ENCODE assay signal across 15 cellular contexts in the genomic region with DNA sequence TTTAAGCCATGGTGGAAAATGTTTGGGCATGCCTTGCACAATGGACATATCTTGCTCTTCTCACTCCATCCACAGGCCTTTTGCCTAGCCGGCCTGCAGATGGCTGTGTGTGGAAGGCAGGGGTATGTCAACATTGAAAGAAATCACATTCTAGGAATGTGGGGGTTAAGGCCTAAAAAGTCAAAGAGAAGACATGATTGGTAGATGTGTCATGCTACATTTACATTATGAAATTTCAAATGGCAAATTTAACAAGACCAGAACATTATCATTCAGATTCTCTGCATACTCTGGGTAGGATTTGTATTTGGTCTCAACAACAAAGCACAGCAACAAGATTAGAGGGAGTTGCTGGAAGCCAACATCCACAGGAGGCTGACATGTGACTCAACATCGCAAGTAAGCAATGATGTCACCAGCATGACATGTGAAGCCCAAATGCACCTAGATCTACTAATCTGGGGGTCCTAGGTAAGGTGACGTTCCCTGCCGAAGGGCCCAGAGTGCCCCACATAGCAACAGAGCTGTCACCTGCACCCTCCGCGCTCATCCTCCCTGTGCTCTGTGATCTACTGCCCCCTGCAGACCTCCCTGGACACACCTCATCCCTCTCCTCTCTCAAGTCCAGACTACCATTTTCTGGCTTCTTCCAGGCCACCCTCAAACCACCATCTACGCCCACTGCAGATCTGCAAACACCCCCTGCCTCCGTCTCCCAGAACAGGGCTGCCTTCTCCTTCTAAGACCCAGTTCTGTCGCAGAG. TPM values are rescaled to one million over a fixed set of nuclear protein-coding genes. Genes with fewer than 3 reads are reported as not detected.
DNase-seq lines count a peak whose midpoint lies in the region; ATAC-seq and TF ChIP-seq lines count a peak whose summit lies in the region.
"Had no signal": no experiment of that assay in that cellular context is flagged by ENCODE, and none has a peak within 500 bp of the region (broad histone marks: within the 10 kb centered on the region; RNA-seq: fewer than 3 reads in every experiment).

No MANE protein-coding gene starts in this region.

- in situ Hi-C loops in astrocyte of the cerebellum (cut with HindIII; ENCODE audit: low sequenced_read_pairs): no loop called here

- no peaks in the 10 kb centered on the region for H3F3A ChIP-seq in GM23338 (replicated peaks; ENCODE audit: low read depth)

- peaks cover 3% of the 10 kb centered on the region; the same call in 1 of the 2 replicates for H4K20me1 ChIP-seq in GM23338 (replicated peaks; ENCODE audit: insufficient read depth)

- H2AFZ ChIP-seq in GM23338: no peak overlapping the region

- CTCF ChIA-PET in BJ (lab: Yijun Ruan, JAX): interaction anchor here (0.9 to 1.0 kb wide), 2 partner anchors 78 to 103 kb away, joined by 3 to 4 read pairs; no protein-coding TSS in a partner anchor

- H3K4me1 Mint-ChIP-seq in GM23338 (peaks cover 17% of the 10 kb centered on the region), mesothelial cell of epicardium (no peaks in the 10 kb centered on the region)
- H3K4me1 Mint-ChIP-seq: central memory CD8-positive, alpha-beta T cell had no signal

- H3K4me3 Mint-ChIP-seq in GM23338 (no peak overlapping the region), mesothelial cell of epicardium (no peak overlapping the region)
- H3K4me3 Mint-ChIP-seq: activated T-cell treated with anti-CD3 and anti-CD28 coated beads, Interleukin-2, amount 50 U/mL, for 72 hours; central memory CD8-positive, alpha-beta T cell had no signal

- no peaks in the 10 kb centered on the region for H3K79me2 ChIP-seq in GM23338 (replicated peaks; ENCODE audit: insufficient read depth)

- no peaks in the 10 kb centered on the region for H3K27me3 Mint-ChIP-seq in GM23338 (ENCODE audit: insufficient read depth, low read depth, poor library complexity)
- H3K27me3 Mint-ChIP-seq in mesothelial cell of epicardium (ENCODE audit: low read depth): no peaks in the 10 kb centered on the region

- H3K27me3 ChIP-seq in BJ (ENCODE audit: control insufficient read depth, insufficient read depth, low read length) (no peaks in the 10 kb centered on the region), GM23338 (ENCODE audit: insufficient read depth) (no peaks in the 10 kb centered on the region)

- H3K36me3 ChIP-seq in BJ (ENCODE audit: control insufficient read depth, insufficient read depth, low read length) (no peaks in the 10 kb centered on the region), GM23338 (ENCODE audit: insufficient read depth) (no peaks in the 10 kb centered on the region)

- peak; percentile 62 for ATAC-seq in GM23338
- no peak for ATAC-seq in GM21825 (IDR thresholded peaks at IDR 0.05; ENCODE audit: unreplicated experiment)
- no peak for ATAC-seq in HG03159 (IDR thresholded peaks at IDR 0.05; ENCODE audit: unreplicated experiment)
- no peak for ATAC-seq in HG02884 (IDR thresholded peaks at IDR 0.05; ENCODE audit: unreplicated experiment)
- ATAC-seq: activated T-cell treated with anti-CD3 and anti-CD28 coated beads, Interleukin-2, amount 50 U/mL, for 72 hours had no signal

- H3K4me3 ChIP-seq in BJ (ENCODE audit: low read depth, low read length) (no peak overlapping the region), GM23338 (no peak overlapping the region), astrocyte of the cerebellum (ENCODE audit: low read depth, low read length) (no peak overlapping the region)

- H3K27ac Mint-ChIP-seq in GM23338 (no peak overlapping the region), mesothelial cell of epicardium (no peak overlapping the region)
- H3K27ac Mint-ChIP-seq: activated T-cell treated with anti-CD3 and anti-CD28 coated beads, Interleukin-2, amount 50 U/mL, for 72 hours had no signal

- DNase-seq in BJ (ENCODE audit: low read depth) (peak; percentile 17), GM23338 (ENCODE audit: low spot score) (peak; percentile 34), astrocyte of the cerebellum (ENCODE audit: low read depth) (peak; percentile 19), kidney tubule cell (ENCODE audit: low spot score) (peak; percentile 30), mesothelial cell of epicardium (ENCODE audit: low spot score in 2 of 2, unreplicated experiment in 2 of 2) (no peak)
- DNase-seq: activated CD4-positive, alpha-beta T cell treated with anti-CD3 and anti-CD28 coated beads for 1 hour; activated T-cell treated with anti-CD3 and anti-CD28 coated beads, Interleukin-2, amount 50 U/mL, for 72 hours; erythroblast; NCI-H774; stimulated activated CD8-positive, alpha-beta memory T cell treated with anti-CD3 and anti-CD28 coated beads, Interleukin-4, amount 100 ng/mL, for 48 hours had no signal

- H3K4me1 ChIP-seq in GM23338 (ENCODE audit: insufficient read depth): peaks cover 18% of the 10 kb centered on the region

- no peak overlapping the region for H3K4me2 ChIP-seq in GM23338

- POLR2A ChIA-PET in BJ (lab: Charles Lee): no interaction called here

- no peak for TF ChIP-seq CTCF in BJ (IDR thresholded peaks at IDR 0.05; ENCODE audit: insufficient read depth, low read depth, low read length)
- TF ChIP-seq CTCF in GM23338 (conservative IDR thresholded peaks at IDR 0.05; ENCODE audit: low read depth in 2 of 2): peak; percentile 45 to 69
- peak; percentile 13 for TF ChIP-seq CTCF in astrocyte of the cerebellum (IDR thresholded peaks at IDR 0.05; ENCODE audit: low read depth, low read length, missing control alignments)
- no peak for TF ChIP-seq CTCF in mesothelial cell of epicardium (IDR thresholded peaks at IDR 0.05; ENCODE audit: unreplicated experiment)

- no peaks in the 10 kb centered on the region; the same call in 1 of the 2 replicates for H3K9me2 ChIP-seq in GM23338 (ENCODE audit: insufficient read depth)

- peaks cover 2% of the 10 kb centered on the region; the same call in 1 of the 3 replicates for H3K36me3 Mint-ChIP-seq in GM23338 (ENCODE audit: low read depth)
- no peaks in the 10 kb centered on the region for H3K36me3 Mint-ChIP-seq in mesothelial cell of epicardium

- no peak overlapping the region for H3K27ac ChIP-seq in GM23338 (ENCODE audit: low read depth)

- H3K9me3 Mint-ChIP-seq in GM23338 (no peaks in the 10 kb centered on the region; the same call in 2 of the 3 replicates), mesothelial cell of epicardium (peaks cover 3% of the 10 kb centered on the region)
- H3K9me3 Mint-ChIP-seq: activated T-cell treated with anti-CD3 and anti-CD28 coated beads, Interleukin-2, amount 50 U/mL, for 72 hours had no signal

TF ChIP-seq in GM23338, 12 proteins besides CTCF, POLR2A, EP300 and RAD21:
- TF ChIP-seq JUNB (IDR thresholded peaks at IDR 0.05; ENCODE audit: unreplicated experiment) (no peak), CREB1 (CRISPR knock-in tag; IDR thresholded peaks at IDR 0.05; ENCODE audit: low read depth) (no peak), STAT1 (IDR thresholded peaks at IDR 0.05; ENCODE audit: unreplicated experiment) (no peak), ZNF331 (CRISPR knock-in tag; IDR thresholded peaks at IDR 0.05; ENCODE audit: low read depth) (no peak), EZH2 (IDR thresholded peaks at IDR 0.05; ENCODE audit: low read depth, unreplicated experiment) (no peak)
- TF ChIP-seq, protein P1, sequence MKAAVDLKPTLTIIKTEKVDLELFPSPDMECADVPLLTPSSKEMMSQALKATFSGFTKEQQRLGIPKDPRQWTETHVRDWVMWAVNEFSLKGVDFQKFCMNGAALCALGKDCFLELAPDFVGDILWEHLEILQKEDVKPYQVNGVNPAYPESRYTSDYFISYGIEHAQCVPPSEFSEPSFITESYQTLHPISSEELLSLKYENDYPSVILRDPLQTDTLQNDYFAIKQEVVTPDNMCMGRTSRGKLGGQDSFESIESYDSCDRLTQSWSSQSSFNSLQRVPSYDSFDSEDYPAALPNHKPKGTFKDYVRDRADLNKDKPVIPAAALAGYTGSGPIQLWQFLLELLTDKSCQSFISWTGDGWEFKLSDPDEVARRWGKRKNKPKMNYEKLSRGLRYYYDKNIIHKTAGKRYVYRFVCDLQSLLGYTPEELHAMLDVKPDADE (IDR thresholded peaks at IDR 0.05): no peak
- TF ChIP-seq, protein P2, sequence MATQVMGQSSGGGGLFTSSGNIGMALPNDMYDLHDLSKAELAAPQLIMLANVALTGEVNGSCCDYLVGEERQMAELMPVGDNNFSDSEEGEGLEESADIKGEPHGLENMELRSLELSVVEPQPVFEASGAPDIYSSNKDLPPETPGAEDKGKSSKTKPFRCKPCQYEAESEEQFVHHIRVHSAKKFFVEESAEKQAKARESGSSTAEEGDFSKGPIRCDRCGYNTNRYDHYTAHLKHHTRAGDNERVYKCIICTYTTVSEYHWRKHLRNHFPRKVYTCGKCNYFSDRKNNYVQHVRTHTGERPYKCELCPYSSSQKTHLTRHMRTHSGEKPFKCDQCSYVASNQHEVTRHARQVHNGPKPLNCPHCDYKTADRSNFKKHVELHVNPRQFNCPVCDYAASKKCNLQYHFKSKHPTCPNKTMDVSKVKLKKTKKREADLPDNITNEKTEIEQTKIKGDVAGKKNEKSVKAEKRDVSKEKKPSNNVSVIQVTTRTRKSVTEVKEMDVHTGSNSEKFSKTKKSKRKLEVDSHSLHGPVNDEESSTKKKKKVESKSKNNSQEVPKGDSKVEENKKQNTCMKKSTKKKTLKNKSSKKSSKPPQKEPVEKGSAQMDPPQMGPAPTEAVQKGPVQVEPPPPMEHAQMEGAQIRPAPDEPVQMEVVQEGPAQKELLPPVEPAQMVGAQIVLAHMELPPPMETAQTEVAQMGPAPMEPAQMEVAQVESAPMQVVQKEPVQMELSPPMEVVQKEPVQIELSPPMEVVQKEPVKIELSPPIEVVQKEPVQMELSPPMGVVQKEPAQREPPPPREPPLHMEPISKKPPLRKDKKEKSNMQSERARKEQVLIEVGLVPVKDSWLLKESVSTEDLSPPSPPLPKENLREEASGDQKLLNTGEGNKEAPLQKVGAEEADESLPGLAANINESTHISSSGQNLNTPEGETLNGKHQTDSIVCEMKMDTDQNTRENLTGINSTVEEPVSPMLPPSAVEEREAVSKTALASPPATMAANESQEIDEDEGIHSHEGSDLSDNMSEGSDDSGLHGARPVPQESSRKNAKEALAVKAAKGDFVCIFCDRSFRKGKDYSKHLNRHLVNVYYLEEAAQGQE (IDR thresholded peaks at IDR 0.05; ENCODE audit: unreplicated experiment): no peak

RNA-seq across cellular contexts. Expression of a gene that starts 39.4 kb away (rescaled TPM):
- polyA plus RNA-seq in BJ (2011; rRNA removed) (not detected in 2 replicates), GM23338 (2016; fragmentation: Nextera tagmentation; extraction: Ambion mirVana) (0.19 TPM in 1 of 2 replicates, not detected in the other)
- not detected in 2 replicates for polyA minus RNA-seq in BJ (2011; rRNA and poly(A)+ RNA removed)
- total RNA-seq in GM23338 (2014; rRNA removed; shearing (Covaris generic)): not detected in 2 replicates
- not detected in 3 replicates for total RNA-seq in mesothelial cell of epicardium
- total RNA-seq: activated T-cell treated with anti-CD3 and anti-CD28 coated beads, Interleukin-2, amount 50 U/mL, for 72 hours had no signal
- polyA plus RNA-seq: neural cell had no signal

Comparison
In these comparisons a context has a peak if more than half of its experiments do, and no peak if none do; other contexts are left out.
1. DNase-seq: peak in BJ (single experiment), GM23338 (single experiment), astrocyte of the cerebellum (single experiment) and kidney tubule cell (single experiment); none in mesothelial cell of epicardium (0 of 2).
2. CTCF ChIP-seq: peak in GM23338 (2 of 2) and astrocyte of the cerebellum (single experiment); none in BJ (single experiment) and mesothelial cell of epicardium (single experiment).